Comparison of ENCODE assay signal across 20 cellular contexts in genomic region chr3:14568269-14568668, GRCh38. TPM values are rescaled to one million over a fixed set of nuclear protein-coding genes. Genes with fewer than 3 reads are reported as not detected.
DNase-seq lines count a peak whose midpoint lies in the region; ATAC-seq and TF ChIP-seq lines count a peak whose summit lies in the region.
"Had no signal": no experiment of that assay in that cellular context is flagged by ENCODE, and none has a peak within 500 bp of the region (broad histone marks: within the 10 kb centered on the region; RNA-seq: fewer than 3 reads in every experiment).

No MANE protein-coding gene starts in this region.

- no peak overlapping the region for H3K14ac ChIP-seq in neuronal stem cell (ENCODE audit: low read length)

- peak overlapping the region; percentile 35 for H2BK15ac ChIP-seq in neuronal stem cell (ENCODE audit: low read length)

- H4K91ac ChIP-seq in neuronal stem cell (ENCODE audit: low read depth, low read length, poor library complexity): no peak overlapping the region

- no peaks in the 10 kb centered on the region for H3K79me1 ChIP-seq in neuronal stem cell (ENCODE audit: low read depth, low read length)

- TF ChIP-seq CTCF in HEK293 (tag by site-specific recombination; IDR thresholded peaks at IDR 0.05): no peak
- no peak for TF ChIP-seq CTCF in PC-3 (conservative IDR thresholded peaks at IDR 0.05; ENCODE audit: low read depth, low read length)
- no peak for TF ChIP-seq CTCF in epithelial cell of esophagus (IDR thresholded peaks at IDR 0.05; ENCODE audit: insufficient read depth, low read depth, low read length, missing control alignments)

- H3K4me1 ChIP-seq in HEK293 (ENCODE audit: control insufficient read depth, insufficient read depth, low read length) (no peaks in the 10 kb centered on the region), PC-3 (ENCODE audit: insufficient read depth, low read length) (peaks cover 9% of the 10 kb centered on the region; the same call in 1 of the 2 replicates), neuronal stem cell (ENCODE audit: control insufficient read depth in 2 of 2, insufficient read depth in 1 of 2, low read depth in 1 of 2, low read length in 2 of 2) (peaks cover 0 to 5% of the 10 kb centered on the region in 2 donors)

- H3K9me3 ChIP-seq in HEK293 (ENCODE audit: control insufficient read depth, insufficient read depth, low read depth, low read length) (no peaks in the 10 kb centered on the region), PC-3 (ENCODE audit: low read length) (no peaks in the 10 kb centered on the region), neuronal stem cell (replicated peaks in 1 of 2; ENCODE audit: control insufficient read depth in 2 of 2, insufficient read depth in 1 of 2, low read depth in 1 of 2, low read length in 2 of 2) (no peaks in the 10 kb centered on the region)

- H3K23ac ChIP-seq in neuronal stem cell (ENCODE audit: low read depth, low read length, poor library complexity): peak overlapping the region; percentile 10

- H4K8ac ChIP-seq in neuronal stem cell (ENCODE audit: low read depth, low read length): no peak overlapping the region

- H3K4me1 Mint-ChIP-seq in activated T-helper 2 cell treated with anti-CD3 and anti-CD28 coated beads, Interferon-gamma antibody, Interleukin-2, Interleukin-4, amounts not matched to agents 10 μg/mL and 5 μg/mL and 100 μg/mL, durations not matched to agents 14 hours and 24 hours and 36 hours (ENCODE audit: low read depth): peaks cover 2% of the 10 kb centered on the region

- CTCF ChIA-PET in HEK293 (lab: Yijun Ruan, JAX) (no interaction called here), PC-3 (lab: Charles Lee) (no interaction called here)

- no peak overlapping the region for H2AFZ ChIP-seq in PC-3 (ENCODE audit: low read length)
- no peak overlapping the region for H2AFZ ChIP-seq in neuronal stem cell (ENCODE audit: low read length)
- H2AFZ ChIP-seq: GM23248 had no signal

- H3K9me2 ChIP-seq in PC-3 (replicated peaks; ENCODE audit: low read length): no peaks in the 10 kb centered on the region

- no TSS peak for BruUV-seq in PC-3 (replicated peaks; lab: Mats Ljungman, UMichigan)

- no peaks in the 10 kb centered on the region for H3K36me3 ChIP-seq in HEK293 (ENCODE audit: control insufficient read depth in 2 of 2, insufficient read depth in 1 of 2, low read length in 2 of 2)
- H3K36me3 ChIP-seq in PC-3 (ENCODE audit: low read depth, low read length): no peaks in the 10 kb centered on the region
- H3K36me3 ChIP-seq in neuronal stem cell (replicated peaks in 1 of 2; ENCODE audit: control insufficient read depth in 2 of 2, insufficient read depth in 2 of 2, low read length in 2 of 2): no peaks in the 10 kb centered on the region

- no peaks in the 10 kb centered on the region for H3K79me2 ChIP-seq in PC-3 (ENCODE audit: low read length)

- H3K36me3 Mint-ChIP-seq in activated T-helper 2 cell treated with anti-CD3 and anti-CD28 coated beads, Interferon-gamma antibody, Interleukin-2, Interleukin-4, amounts not matched to agents 10 μg/mL and 5 μg/mL and 100 μg/mL, durations not matched to agents 14 hours and 24 hours and 36 hours (ENCODE audit: low read depth): no peaks in the 10 kb centered on the region

- no peak overlapping the region for H3K4me2 ChIP-seq in PC-3 (ENCODE audit: low read length)
- no peak overlapping the region for H3K4me2 ChIP-seq in neuronal stem cell (ENCODE audit: insufficient read depth, low read length, poor library complexity, severe bottlenecking)

- peak; percentile 7 for DNase-seq in PC-3
- DNase-seq in epithelial cell of esophagus (ENCODE audit: low read depth): peak; percentile 20
- DNase-seq in neuronal stem cell (ENCODE audit: low spot score): no peak
- DNase-seq in activated CD4-positive, alpha-beta T cell treated with anti-CD3 and anti-CD28 coated beads, Interleukin-2, amount 50 U/mL, for 4 hours: no peak
- no peak for DNase-seq in activated T-helper 2 cell treated with anti-CD3 and anti-CD28 coated beads, Interferon-gamma antibody, Interleukin-2, Interleukin-4, amounts not matched to agents 10 μg/mL and 5 μg/mL and 100 μg/mL, durations not matched to agents 14 hours and 24 hours and 36 hours (ENCODE audit: low spot score)
- DNase-seq in activated gamma-delta T cell treated with Interleukin-2 at 50 U/mL for 16 hours: no peak
- DNase-seq in activated CD4-positive, CD25-positive, alpha-beta regulatory T cell (lab: John Stamatoyannopoulos, UW): no peak
- DNase-seq: AML-193; CD4-positive, alpha-beta T cell; DMS153; DMS79; GDM1; GM23248; HCEC 1CT; HFFc6; IMR-90 had no signal

- H2AK5ac ChIP-seq in neuronal stem cell (ENCODE audit: low read depth, low read length): no peak overlapping the region

- H3K9ac ChIP-seq in PC-3 (ENCODE audit: low read length) (no peak overlapping the region), neuronal stem cell (ENCODE audit: low read depth, low read length, poor library complexity) (no peak overlapping the region)
- H3K9ac ChIP-seq: GM23248 had no signal

- H3K27ac Mint-ChIP-seq in activated T-helper 2 cell treated with anti-CD3 and anti-CD28 coated beads, Interferon-gamma antibody, Interleukin-2, Interleukin-4, amounts not matched to agents 10 μg/mL and 5 μg/mL and 100 μg/mL, durations not matched to agents 14 hours and 24 hours and 36 hours: no peak overlapping the region
- H3K27ac Mint-ChIP-seq: CD4-positive, alpha-beta T cell; HFFc6 had no signal

- no peaks in the 10 kb centered on the region for H3F3A ChIP-seq in PC-3 (ENCODE audit: low read length, unreplicated experiment)

- H2BK120ac ChIP-seq in neuronal stem cell (ENCODE audit: low read depth, low read length): no peak overlapping the region

- H3K18ac ChIP-seq in neuronal stem cell (ENCODE audit: low read length): no peak overlapping the region

- no peak; the same call in 1 of the 2 replicates for ATAC-seq in PC-3

- no peak overlapping the region for H3K4ac ChIP-seq in neuronal stem cell (ENCODE audit: low read length)

- no peaks in the 10 kb centered on the region for H4K20me1 ChIP-seq in PC-3 (ENCODE audit: low read length)

- H3K4me3 Mint-ChIP-seq in activated T-helper 2 cell treated with anti-CD3 and anti-CD28 coated beads, Interferon-gamma antibody, Interleukin-2, Interleukin-4, amounts not matched to agents 10 μg/mL and 5 μg/mL and 100 μg/mL, durations not matched to agents 14 hours and 24 hours and 36 hours (ENCODE audit: low read depth): no peak overlapping the region
- H3K4me3 Mint-ChIP-seq: CD4-positive, alpha-beta T cell; HFFc6 had no signal

- no CpG with 5 or more reads among the region's 7 CpGs for WGBS in neuronal stem cell (ENCODE audit: extremely low coverage in 2 of 2, insufficient read length in 2 of 2, insufficient replicate concordance in 1 of 2), 2 donors

- H3K27me3 ChIP-seq in PC-3 (ENCODE audit: low read length) (no peaks in the 10 kb centered on the region), neuronal stem cell (ENCODE audit: control insufficient read depth in 3 of 3, insufficient read depth in 3 of 3, low read depth in 1 of 3, low read length in 3 of 3) (peaks cover 0 to 29% (median 0%) of the 10 kb centered on the region in 3 experiments)

- peak overlapping the region; percentile 51 for H2BK12ac ChIP-seq in neuronal stem cell (ENCODE audit: low read length)

- H3K9me3 Mint-ChIP-seq in activated T-helper 2 cell treated with anti-CD3 and anti-CD28 coated beads, Interferon-gamma antibody, Interleukin-2, Interleukin-4, amounts not matched to agents 10 μg/mL and 5 μg/mL and 100 μg/mL, durations not matched to agents 14 hours and 24 hours and 36 hours: no peaks in the 10 kb centered on the region
- H3K9me3 Mint-ChIP-seq: CD4-positive, alpha-beta T cell; HFFc6 had no signal

- H3K4me3 ChIP-seq in HEK293 (ENCODE audit: low read depth, low read length) (no peak overlapping the region), PC-3 (ENCODE audit: low read length) (no peak overlapping the region), epithelial cell of esophagus (ENCODE audit: low read length) (no peak overlapping the region), neuronal stem cell (ENCODE audit: low read length in 2 of 2) (no peak overlapping the region)
- H3K4me3 ChIP-seq: GM23248 had no signal

- intact Hi-C loops in PC-3 (cut with micrococcal nuclease): no loop called here
- intact Hi-C loops in activated T-helper 2 cell treated with anti-CD3 and anti-CD28 coated beads, Interferon-gamma antibody, Interleukin-2, Interleukin-4, amounts not matched to agents 10 μg/mL and 5 μg/mL and 100 μg/mL, durations not matched to agents 14 hours and 24 hours and 36 hours (cut with micrococcal nuclease): no loop called here

- POLR2A ChIA-PET in HEK293 (lab: Yijun Ruan, JAX) (no interaction called here), PC-3 (lab: Charles Lee; ENCODE audit: unreplicated experiment) (no interaction called here)

- H3K27ac ChIP-seq in HEK293 (ENCODE audit: extremely low read depth, low read depth, low read length) (no peak overlapping the region), PC-3 (ENCODE audit: low read length) (no peak overlapping the region), neuronal stem cell (replicated peaks; ENCODE audit: low read length) (no peak overlapping the region)
- H3K27ac ChIP-seq: C4-2B, GM23248 had no signal

- peak overlapping the region; percentile 29 for H2BK5ac ChIP-seq in neuronal stem cell (ENCODE audit: low read length)

- H3K27me3 Mint-ChIP-seq in activated T-helper 2 cell treated with anti-CD3 and anti-CD28 coated beads, Interferon-gamma antibody, Interleukin-2, Interleukin-4, amounts not matched to agents 10 μg/mL and 5 μg/mL and 100 μg/mL, durations not matched to agents 14 hours and 24 hours and 36 hours (ENCODE audit: low read depth): no peaks in the 10 kb centered on the region

TF ChIP-seq in HEK293, 187 proteins besides CTCF, POLR2A, EP300 and RAD21:
- no peak for TF ChIP-seq ZBTB8A (tag by site-specific recombination; IDR thresholded peaks at IDR 0.05)
- peak; percentile 88 for TF ChIP-seq ZNF768 (tag by site-specific recombination; IDR thresholded peaks at IDR 0.05)
- TF ChIP-seq ZNF37A (tag by site-specific recombination; IDR thresholded peaks at IDR 0.05): no peak
- no peak for TF ChIP-seq ZBTB21 (tag by site-specific recombination; IDR thresholded peaks at IDR 0.05)
- no peak for TF ChIP-seq ZBTB7A (tag by site-specific recombination; IDR thresholded peaks at IDR 0.05; ENCODE audit: low read depth)
- no peak for TF ChIP-seq ZNF423 (tag by site-specific recombination; IDR thresholded peaks at IDR 0.05)

RNA-seq across cellular contexts. Expression of gene GRIP2, which starts 28.1 kb away (rescaled TPM):
- 0.29 and 0.36 TPM in 2 replicates for total RNA-seq in PC-3 (2014; rRNA removed)
- 0.77 TPM for polyA plus RNA-seq in neuronal stem cell (2013, experiment 1 of 2)
- 0.62 TPM for polyA plus RNA-seq in neuronal stem cell (2013, experiment 2 of 2)
- not detected in 2 replicates for total RNA-seq in activated T-helper 2 cell treated with anti-CD3 and anti-CD28 coated beads, Interferon-gamma antibody, Interleukin-2, Interleukin-4, amounts not matched to agents 10 μg/mL and 5 μg/mL and 100 μg/mL, durations not matched to agents 14 hours and 24 hours and 36 hours
- total RNA-seq: CD4-positive, alpha-beta T cell; Daoy; HT1080; IMR-90 had no signal

Comparison
In these comparisons a context has a peak if more than half of its experiments do, and no peak if none do; other contexts are left out.
1. DNase-seq: peak in PC-3 (single experiment) and epithelial cell of esophagus (single experiment); none in neuronal stem cell (single experiment), activated CD4-positive, alpha-beta T cell treated with anti-CD3 and anti-CD28 coated beads, Interleukin-2, amount 50 U/mL, for 4 hours (0 of 2), activated T-helper 2 cell treated with anti-CD3 and anti-CD28 coated beads, Interferon-gamma antibody, Interleukin-2, Interleukin-4, amounts not matched to agents 10 μg/mL and 5 μg/mL and 100 μg/mL, durations not matched to agents 14 hours and 24 hours and 36 hours (single experiment), activated gamma-delta T cell treated with Interleukin-2 at 50 U/mL for 16 hours (single experiment) and activated CD4-positive, CD25-positive, alpha-beta regulatory T cell (0 of 4).